ENCODE assay signal across 28 cellular contexts in genomic region chr18:62458346-62458745, GRCh38.
DNase-seq lines count a peak whose midpoint lies in the region; ATAC-seq and TF ChIP-seq lines count a peak whose summit lies in the region.
"Had no signal": no experiment of that assay in that cellular context is flagged by ENCODE, and none has a peak within 500 bp of the region (broad histone marks: within the 10 kb centered on the region; RNA-seq: fewer than 3 reads in every experiment).

No MANE protein-coding gene starts in this region.

- no peaks in the 10 kb centered on the region for H3K27me3 ChIP-seq in RWPE2 (ENCODE audit: insufficient read depth, poor library complexity, severe bottlenecking)
- H3K27me3 ChIP-seq: gastroesophageal sphincter, MG63, SJSA1, thyroid gland had no signal

- TF ChIP-seq CTCF in GM10248 (IDR thresholded peaks at IDR 0.05; ENCODE audit: control extremely low read depth, extremely low read depth, low read depth, missing control alignments): no peak
- TF ChIP-seq CTCF in RWPE2 (IDR thresholded peaks at IDR 0.05; ENCODE audit: poor library complexity, severe bottlenecking): peak; percentile 26

- ATAC-seq in RWPE2 (ENCODE audit: low read depth): no peak
- no peak for ATAC-seq in GM18519 (IDR thresholded peaks at IDR 0.05; ENCODE audit: low FRiP score, unreplicated experiment)
- ATAC-seq: activated CD4-positive, CD25-positive, alpha-beta regulatory T cell treated with anti-CD3 and anti-CD28 coated beads, Interleukin-2, amount 50 U/mL, for 24 hours; gastroesophageal sphincter; naive thymus-derived CD4-positive, alpha-beta T cell; stimulated activated naive CD8-positive, alpha-beta T cell treated with anti-CD3 and anti-CD28 coated beads, Interleukin-15, amount 100 ng/mL, for 72 hours had no signal

- no peaks in the 10 kb centered on the region for H3K36me3 ChIP-seq in RWPE2 (ENCODE audit: low read depth)
- H3K36me3 ChIP-seq: gastroesophageal sphincter, MG63, SJSA1, thyroid gland had no signal

- H3K27ac ChIP-seq in RWPE2 (ENCODE audit: poor library complexity, severe bottlenecking): no peak overlapping the region
- H3K27ac ChIP-seq: gastroesophageal sphincter, SJSA1, thyroid gland had no signal

- POLR2A ChIA-PET in GM10248 (lab: Yijun Ruan, JAX): no interaction called here

- H3K4me1 ChIP-seq in RWPE2 (ENCODE audit: insufficient read depth, poor library complexity, severe bottlenecking): no peaks in the 10 kb centered on the region
- H3K4me1 ChIP-seq: gastroesophageal sphincter, SJSA1 had no signal

- peak; percentile 6 for DNase-seq in NCI-H2107 treated with DMSO at 0.1 percent for 48 hours (lab: John Stamatoyannopoulos, UW; ENCODE audit: unreplicated experiment)
- no peak for DNase-seq in NCI-H2107 (lab: John Stamatoyannopoulos, UW)
- DNase-seq in GM10248 (ENCODE audit: extremely low spot score): peak; percentile 10
- DNase-seq in RWPE2 (ENCODE audit: low spot score): no peak
- DNase-seq in kidney tubule cell (ENCODE audit: low spot score): peak; percentile 9
- DNase-seq in NCI-H526 (lab: John Stamatoyannopoulos, UW): no peak
- no peak for DNase-seq in DMS 273 (lab: John Stamatoyannopoulos, UW; ENCODE audit: unreplicated experiment)
- DNase-seq: 8988T; activated effector memory CD4-positive, alpha-beta T cell treated with Interleukin-2 at 50 U/mL for 16 hours; activated naive CD8-positive, alpha-beta T cell treated with anti-CD3 and anti-CD28 coated beads, Interleukin-2, amount 10 ng/mL, durations not matched to agents 7 days and 5 days; CD4-positive, alpha-beta memory T cell; hippocampal formation; immature natural killer cell; MG63; midbrain; NCI-H1105 treated with DMSO at 0.1 percent for 48 hours; NCI-H2081; NCI-H510A; retina; small intestine; stimulated activated CD8-positive, alpha-beta memory T cell treated with anti-CD3 and anti-CD28 coated beads, Interleukin-4, amount 100 ng/mL, for 48 hours; stimulated activated naive CD8-positive, alpha-beta T cell treated with anti-CD3 and anti-CD28 coated beads, Interleukin-15, amount 100 ng/mL, for 72 hours had no signal

- CTCF ChIA-PET in GM10248 (lab: Yijun Ruan, JAX): no interaction called here

- no peak overlapping the region for H3K4me3 ChIP-seq in RWPE2 (ENCODE audit: severe bottlenecking)
- H3K4me3 ChIP-seq: gastroesophageal sphincter, MG63, SJSA1, thyroid gland had no signal

- no peaks in the 10 kb centered on the region for H3K9me3 ChIP-seq in RWPE2 (ENCODE audit: severe bottlenecking)
- H3K9me3 ChIP-seq: gastroesophageal sphincter, MG63, SJSA1, thyroid gland had no signal

Comparison
In these comparisons a context has a peak if more than half of its experiments do, and no peak if none do; other contexts are left out.
1. DNase-seq: peak in NCI-H2107 treated with DMSO at 0.1 percent for 48 hours (single experiment), GM10248 (single experiment) and kidney tubule cell (single experiment); none in NCI-H2107 (single experiment), RWPE2 (single experiment), NCI-H526 (0 of 2) and DMS 273 (single experiment).